11 cellular contexts compared by ENCODE assay signal in the genomic region with DNA sequence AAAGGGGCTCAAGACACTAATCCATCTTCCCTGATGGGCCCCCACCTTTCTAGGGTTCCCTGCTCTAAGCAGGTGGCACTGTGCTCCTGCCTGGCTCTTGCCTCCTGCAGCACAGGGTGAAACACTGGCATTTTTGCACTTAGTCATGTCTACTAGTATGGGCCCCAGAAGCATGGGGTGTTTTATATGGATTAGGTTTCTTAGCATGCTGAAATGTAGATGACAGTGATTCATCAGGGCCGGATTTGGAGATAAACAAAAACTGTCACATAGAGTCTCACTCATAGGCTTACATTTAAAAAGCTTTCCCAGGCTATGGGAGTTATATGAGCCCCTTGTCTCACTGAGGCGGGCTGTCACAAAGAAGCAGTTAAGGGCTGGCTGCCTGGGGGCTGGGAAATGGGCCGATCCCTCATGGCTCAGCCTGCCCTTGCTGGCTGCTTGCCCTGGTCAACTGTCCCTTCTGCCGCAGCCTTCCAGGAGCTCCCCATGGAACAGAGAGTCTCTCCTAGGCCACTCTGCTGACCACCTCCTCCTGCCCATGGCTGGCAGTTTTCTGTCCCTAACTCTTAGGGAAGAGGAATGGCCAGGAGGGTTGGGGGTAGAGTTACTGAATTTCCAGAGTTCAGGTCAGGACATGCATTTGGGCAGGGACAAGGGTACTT. TPM values are rescaled to one million over a fixed set of nuclear protein-coding genes. Genes with fewer than 3 reads are reported as not detected.
DNase-seq lines count a peak whose midpoint lies in the region; ATAC-seq and TF ChIP-seq lines count a peak whose summit lies in the region.
"Had no signal": no experiment of that assay in that cellular context is flagged by ENCODE, and none has a peak within 500 bp of the region (broad histone marks: within the 10 kb centered on the region; RNA-seq: fewer than 3 reads in every experiment).

No MANE protein-coding gene starts in this region.

- peaks cover 0 to 46% (median 14%) of the 10 kb centered on the region in 4 donors for H3K4me1 ChIP-seq in right lobe of liver

- H3K4me3 Mint-ChIP-seq in Calu3 (ENCODE audit: low read depth, unreplicated experiment) = no peak overlapping the region
- H3K4me3 Mint-ChIP-seq in stimulated activated memory B cell treated with anti-CD40 and anti-IgM and Interleukin-4, amounts not matched to agents 10 μg/mL and 1 μg/mL and 100 μg/mL, for 72 hours = no peak overlapping the region

- no peaks in the 10 kb centered on the region for H3K36me3 ChIP-seq in brain microvascular endothelial cell (replicated peaks)
- H3K36me3 ChIP-seq in right lobe of liver = no peaks in the 10 kb centered on the region

- in situ Hi-C loops in brain microvascular endothelial cell (cut with HindIII; ENCODE audit: low pct_ligation_motif_present, low sequenced_read_pairs) = no loop called here

- CTCF ChIA-PET in Calu3 (lab: Charles Lee) = no interaction called here

- H3K27ac Mint-ChIP-seq in Calu3 (ENCODE audit: unreplicated experiment) = no peak overlapping the region
- no peak overlapping the region for H3K27ac Mint-ChIP-seq in stimulated activated memory B cell treated with anti-CD40 and anti-IgM and Interleukin-4, amounts not matched to agents 10 μg/mL and 1 μg/mL and 100 μg/mL, for 72 hours

- H3K27me3 ChIP-seq in brain microvascular endothelial cell (replicated peaks) (no peaks in the 10 kb centered on the region), right lobe of liver (no peaks in the 10 kb centered on the region)

- H3K4me3 ChIP-seq in brain microvascular endothelial cell (ENCODE audit: low read depth, low read length) = no peak overlapping the region
- no peak overlapping the region for H3K4me3 ChIP-seq in right lobe of liver

- intact Hi-C loops in right lobe of liver (cut with DNase I) = no loop called here
- intact Hi-C loops in Calu3 (cut with micrococcal nuclease; ENCODE audit: unreplicated experiment) = no loop called here

- no peak for TF ChIP-seq POLR2A in right lobe of liver (IDR thresholded peaks at IDR 0.05)

- H3K9me3 ChIP-seq in right lobe of liver = no peaks in the 10 kb centered on the region

- H3K27ac ChIP-seq in brain microvascular endothelial cell (peak overlapping the region; percentile 82), right lobe of liver (peak overlapping the region in 1 of 3 donors; percentile 10)

- no TSS peak for BruUV-seq in Calu3 (replicated peaks; lab: Mats Ljungman, UMichigan)

- no peaks in the 10 kb centered on the region for H3K9me3 Mint-ChIP-seq in Calu3 (ENCODE audit: low read depth, unreplicated experiment)
- no peaks in the 10 kb centered on the region for H3K9me3 Mint-ChIP-seq in stimulated activated memory B cell treated with anti-CD40 and anti-IgM and Interleukin-4, amounts not matched to agents 10 μg/mL and 1 μg/mL and 100 μg/mL, for 72 hours

- DNase-seq in AG08395 (ENCODE audit: low spot score) (peak; percentile 28), HS-5 (ENCODE audit: low read depth) (peak; percentile 60), brain microvascular endothelial cell (peak; percentile 80), right lobe of liver (no peak), Calu3 (no peak)
- DNase-seq: activated CD4-positive, alpha-beta T cell treated with anti-CD3 and anti-CD28 coated beads for 48 hours; effector CD4-positive, alpha-beta T cell; NCI-H526 treated with DMSO at 0.1 percent for 48 hours had no signal

- H3K4me1 Mint-ChIP-seq in Calu3 (ENCODE audit: low read depth, unreplicated experiment) = peaks cover 48% of the 10 kb centered on the region
- peaks cover 76% of the 10 kb centered on the region for H3K4me1 Mint-ChIP-seq in stimulated activated memory B cell treated with anti-CD40 and anti-IgM and Interleukin-4, amounts not matched to agents 10 μg/mL and 1 μg/mL and 100 μg/mL, for 72 hours

- TF ChIP-seq CTCF in brain microvascular endothelial cell (IDR thresholded peaks at IDR 0.05; ENCODE audit: low read depth, low read length, missing control alignments) (no peak), right lobe of liver (IDR thresholded peaks at IDR 0.05) (no peak), Calu3 (IDR thresholded peaks at IDR 0.05; ENCODE audit: unreplicated experiment) (no peak)

- H3K27me3 Mint-ChIP-seq in Calu3 (ENCODE audit: unreplicated experiment) = no peaks in the 10 kb centered on the region
- no peaks in the 10 kb centered on the region for H3K27me3 Mint-ChIP-seq in stimulated activated memory B cell treated with anti-CD40 and anti-IgM and Interleukin-4, amounts not matched to agents 10 μg/mL and 1 μg/mL and 100 μg/mL, for 72 hours

- peak in 3 of 4 donors; percentile 2 to 44 (median 39) for ATAC-seq in right lobe of liver
- no peak for ATAC-seq in HG02970 (IDR thresholded peaks at IDR 0.05; ENCODE audit: low FRiP score, unreplicated experiment)
- ATAC-seq in HG03520 (IDR thresholded peaks at IDR 0.05; ENCODE audit: unreplicated experiment) = no peak
- no peak for ATAC-seq in stimulated activated memory B cell treated with anti-CD40 and anti-IgM and Interleukin-4, amounts not matched to agents 10 μg/mL and 1 μg/mL and 100 μg/mL, for 72 hours

- peaks cover 9% of the 10 kb centered on the region for H3K36me3 Mint-ChIP-seq in Calu3 (ENCODE audit: insufficient read depth, unreplicated experiment)
- peaks cover 23% of the 10 kb centered on the region for H3K36me3 Mint-ChIP-seq in stimulated activated memory B cell treated with anti-CD40 and anti-IgM and Interleukin-4, amounts not matched to agents 10 μg/mL and 1 μg/mL and 100 μg/mL, for 72 hours

- WGBS in right lobe of liver (ENCODE audit: insufficient coverage, low coverage, low lambda C conversion rate, missing lambda C conversion rate) = 22% methylated on average over 1 of the region's 4 CpGs

RNA-seq across cellular contexts. Expression of gene GALNT2, which starts 6.5 kb away (rescaled TPM):
- 100 to 1,000 TPM in 4 of 6 experiments, 10 to 100 TPM in 2; 58.0 to 152 (median 131) TPM for total RNA-seq in right lobe of liver
- 136 and 141 TPM in 2 replicates for total RNA-seq in Calu3 (2022)

Comparison
In these comparisons a context has a peak if more than half of its experiments do, and no peak if none do; other contexts are left out.
1. DNase-seq: peak in AG08395 (single experiment), HS-5 (single experiment) and brain microvascular endothelial cell (single experiment); none in right lobe of liver (0 of 3) and Calu3 (single experiment).
2. ATAC-seq: peak in right lobe of liver (3 of 4); none in HG02970 (single experiment), HG03520 (single experiment) and stimulated activated memory B cell treated with anti-CD40 and anti-IgM and Interleukin-4, amounts not matched to agents 10 μg/mL and 1 μg/mL and 100 μg/mL, for 72 hours (single experiment).